In genomic region chr9:112367465-112367864, GRCh38 we compare ENCODE assay signal across 2 cellular contexts.
TF ChIP-seq lines count a peak whose summit lies in the region.

No MANE protein-coding gene starts in this region.

TF ChIP-seq in HEK293, 187 proteins besides CTCF, POLR2A, EP300 and RAD21:
- TF ChIP-seq KLF17 (tag by site-specific recombination; IDR thresholded peaks at IDR 0.05) (no peak), ZNF791 (tag by site-specific recombination; IDR thresholded peaks at IDR 0.05) (peak; percentile 92), HOXD13 (CRISPR knock-in tag; IDR thresholded peaks at IDR 0.05; ENCODE audit: borderline replicate concordance) (no peak), SETDB1 (IDR thresholded peaks at IDR 0.05; ENCODE audit: insufficient read length, low read length) (peak; percentile 71), SP2 (tag by site-specific recombination; IDR thresholded peaks at IDR 0.05) (no peak), ZFP37 (tag by site-specific recombination; IDR thresholded peaks at IDR 0.05) (no peak), ZNF426 (tag by site-specific recombination; IDR thresholded peaks at IDR 0.05) (no peak), PRDM2 (tag by site-specific recombination; IDR thresholded peaks at IDR 0.05; ENCODE audit: borderline replicate concordance) (no peak), TRIM28 (IDR thresholded peaks at IDR 0.05; ENCODE audit: borderline replicate concordance, low read length) (peak; percentile 66; the same call in 1 of the 2 replicates), OVOL3 (tag by site-specific recombination; IDR thresholded peaks at IDR 0.05) (no peak)
TF ChIP-seq in HEK293: peak in this region for 3.

TF ChIP-seq in K562, 482 proteins besides CTCF, POLR2A, EP300 and RAD21:
- TF ChIP-seq BRF2 (IDR thresholded peaks at IDR 0.05; ENCODE audit: borderline replicate concordance, insufficient read depth, insufficient read length) (no peak), SMARCA4 (IDR thresholded peaks at IDR 0.05) (no peak), SRF (CRISPR knock-in tag; IDR thresholded peaks at IDR 0.05) (no peak), TRIM28 (IDR thresholded peaks at IDR 0.05) (0 out of 2 replicates have a peak, but pooled peaks have one; percentile 42), ZNF766 (CRISPR knock-in tag; conservative IDR thresholded peaks at IDR 0.05) (peak; percentile 60; the same call in 1 of the 2 replicates)
